ENCODE assay signal across 17 cellular contexts in the genomic region with DNA sequence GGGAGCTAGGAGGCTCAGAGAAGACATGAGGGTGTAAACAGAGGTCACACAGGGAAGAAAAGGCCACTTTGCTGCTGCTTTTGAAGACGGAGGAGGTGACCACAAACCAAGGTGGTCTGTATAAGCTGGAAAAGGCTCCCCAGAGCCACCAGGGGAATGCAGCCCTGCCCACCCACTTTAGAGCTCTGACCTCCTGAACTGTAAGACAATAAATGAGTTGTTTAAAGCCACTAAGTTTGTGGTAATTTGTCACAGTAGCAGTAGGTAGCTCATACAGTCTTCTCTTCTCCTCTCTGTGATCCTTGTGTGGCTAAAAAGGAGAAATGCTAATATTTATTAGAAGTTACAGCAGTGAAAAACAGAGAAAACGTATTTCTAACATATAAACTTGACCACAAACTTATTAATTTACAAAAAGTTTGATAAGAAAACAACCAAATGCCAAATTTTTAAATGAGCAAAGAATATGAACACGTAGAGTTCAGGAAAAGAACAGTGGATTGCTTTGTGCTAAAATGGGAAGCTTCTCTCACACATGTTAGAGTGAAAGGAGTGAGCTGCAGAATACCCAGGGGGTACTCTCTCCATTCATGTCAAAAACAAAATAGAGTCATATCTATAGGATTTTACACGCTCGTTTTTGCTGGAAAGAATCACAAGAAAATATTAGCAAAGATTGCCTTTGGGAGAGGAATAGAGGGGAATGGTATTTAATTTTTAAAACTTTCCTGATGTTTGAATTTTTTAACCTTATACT.
"Had no signal": no experiment of that assay in that cellular context is flagged by ENCODE, and none has a peak within 500 bp of the region (broad histone marks: within the 10 kb centered on the region; RNA-seq: fewer than 3 reads in every experiment).

No MANE protein-coding gene starts in this region.

- ATAC-seq: activated CD8-positive, alpha-beta T cell treated with anti-CD3 and anti-CD28 coated beads for 36 hours; body of pancreas; stimulated activated naive CD8-positive, alpha-beta T cell treated with anti-CD3 and anti-CD28 coated beads, Interleukin-15, amount 100 ng/mL, for 72 hours had no signal

- H3K27me3 ChIP-seq: body of pancreas, hepatocyte, right atrium auricular region, testis, upper lobe of left lung had no signal

- H3K36me3 ChIP-seq: prostate gland, right atrium auricular region, upper lobe of left lung had no signal

- DNase-seq: activated CD4-positive, alpha-beta T cell treated with anti-CD3 and anti-CD28 coated beads, Interleukin-2, amount 10 ng/mL, durations not matched to agents 24 days and 14 days; activated CD8-positive, alpha-beta T cell treated with anti-CD3 and anti-CD28 coated beads for 36 hours; activated naive CD4-positive, alpha-beta T cell treated with anti-CD3 and anti-CD28 coated beads for 36 hours; activated T-cell treated with anti-CD3 and anti-CD28 coated beads, Interleukin-2, amount 50 U/mL, for 24 hours; body of pancreas; dermis blood vessel endothelial cell; effector memory CD4-positive, alpha-beta T cell; occipital lobe; stimulated activated CD4-positive, alpha-beta T cell treated with anti-CD3 and anti-CD28 coated beads, Interleukin-2, amount 100 ng/mL, for 24 hours; stimulated activated naive CD8-positive, alpha-beta T cell treated with anti-CD3 and anti-CD28 coated beads, Interleukin-15, amount 100 ng/mL, for 72 hours; SW 1271; testis; upper lobe of left lung had no signal

- H3K4me3 ChIP-seq: body of pancreas, hepatocyte, lung, prostate gland, right atrium auricular region, testis, upper lobe of left lung had no signal

- H3K4me1 ChIP-seq: prostate gland had no signal

- H3K9me3 ChIP-seq: body of pancreas, prostate gland, right atrium auricular region, testis, upper lobe of left lung had no signal

- H3K27ac ChIP-seq: body of pancreas, hepatocyte, prostate gland, right atrium auricular region, testis, upper lobe of left lung had no signal
